Comparison of ENCODE assay signal across 12 cellular contexts in genomic region chr11:69442012-69442806, GRCh38. TPM values are rescaled to one million over a fixed set of nuclear protein-coding genes. Genes with fewer than 3 reads are reported as not detected.
DNase-seq lines count a peak whose midpoint lies in the region; TF ChIP-seq lines count a peak whose summit lies in the region.
"Had no signal": no experiment of that assay in that cellular context is flagged by ENCODE, and none has a peak within 500 bp of the region (broad histone marks: within the 10 kb centered on the region; RNA-seq: fewer than 3 reads in every experiment).

No MANE protein-coding gene starts in this region.

- H2AFZ ChIP-seq in Loucy (ENCODE audit: low read length) = no peak overlapping the region

- H3K27ac ChIP-seq in duodenal mucosa (ENCODE audit: low read depth, low read length) = peak overlapping the region; percentile 73

- no peaks in the 10 kb centered on the region for H3K36me3 Mint-ChIP-seq in neural crest cell (ENCODE audit: low read depth)
- H3K36me3 Mint-ChIP-seq in activated T-helper 1 cell treated with anti-CD3 and anti-CD28 coated beads, Interleukin-12 subunit alpha, Interleukin-12 subunit beta, Interleukin-2, Interleukin-4 antibody, amounts not matched to agents 30 ng/mL and 10 ng/mL and 1 ng/mL, durations not matched to agents 14 hours and 24 hours and 36 hours (ENCODE audit: low read depth) = no peaks in the 10 kb centered on the region

- peak overlapping the region; percentile 78 for H3K4me3 Mint-ChIP-seq in neural crest cell
- H3K4me3 Mint-ChIP-seq in activated T-helper 1 cell treated with anti-CD3 and anti-CD28 coated beads, Interleukin-12 subunit alpha, Interleukin-12 subunit beta, Interleukin-2, Interleukin-4 antibody, amounts not matched to agents 30 ng/mL and 10 ng/mL and 1 ng/mL, durations not matched to agents 14 hours and 24 hours and 36 hours = no peak overlapping the region
- H3K4me3 Mint-ChIP-seq: activated T-cell treated with anti-CD3 and anti-CD28 coated beads, Interleukin-2, amount 50 U/mL, for 24 hours had no signal

- no peaks in the 10 kb centered on the region for H3K9me2 ChIP-seq in Loucy (replicated peaks; ENCODE audit: low read depth, low read length)

- H3K27me3 Mint-ChIP-seq in neural crest cell (ENCODE audit: low read depth) = no peaks in the 10 kb centered on the region
- peaks cover 4% of the 10 kb centered on the region for H3K27me3 Mint-ChIP-seq in activated T-helper 1 cell treated with anti-CD3 and anti-CD28 coated beads, Interleukin-12 subunit alpha, Interleukin-12 subunit beta, Interleukin-2, Interleukin-4 antibody, amounts not matched to agents 30 ng/mL and 10 ng/mL and 1 ng/mL, durations not matched to agents 14 hours and 24 hours and 36 hours (ENCODE audit: insufficient read depth)

- H3K4me1 ChIP-seq in Loucy (ENCODE audit: insufficient read depth, low read length, poor library complexity, severe bottlenecking) (peaks cover 14% of the 10 kb centered on the region), duodenal mucosa (ENCODE audit: control insufficient read depth in 1 of 2, insufficient read depth in 2 of 2, low read length in 2 of 2) (peaks cover 21% of the 10 kb centered on the region in 2 donors)

- H4K20me1 ChIP-seq in Loucy (ENCODE audit: insufficient read depth, low read length, poor library complexity, severe bottlenecking) = no peaks in the 10 kb centered on the region

- peaks cover 62% of the 10 kb centered on the region for H3K4me1 Mint-ChIP-seq in neural crest cell
- H3K4me1 Mint-ChIP-seq in activated T-helper 1 cell treated with anti-CD3 and anti-CD28 coated beads, Interleukin-12 subunit alpha, Interleukin-12 subunit beta, Interleukin-2, Interleukin-4 antibody, amounts not matched to agents 30 ng/mL and 10 ng/mL and 1 ng/mL, durations not matched to agents 14 hours and 24 hours and 36 hours (ENCODE audit: low read depth) = peaks cover 7% of the 10 kb centered on the region

- H3K27me3 ChIP-seq in Loucy (ENCODE audit: insufficient read depth, low read length, poor library complexity, severe bottlenecking) (no peaks in the 10 kb centered on the region), duodenal mucosa (ENCODE audit: control insufficient read depth in 1 of 2, insufficient read depth in 2 of 2, low read length in 2 of 2) (no peaks in the 10 kb centered on the region)

- no peak for TF ChIP-seq POLR2A in lower leg skin (IDR thresholded peaks at IDR 0.05)

- TF ChIP-seq CTCF in Loucy (conservative IDR thresholded peaks at IDR 0.05; ENCODE audit: low read length) (peak; percentile 28; the same call in 1 of the 2 replicates), neural crest cell (conservative IDR thresholded peaks at IDR 0.05) (no peak), lower leg skin (IDR thresholded peaks at IDR 0.05) (no peak)

- H3K9me3 Mint-ChIP-seq in neural crest cell = no peaks in the 10 kb centered on the region
- no peaks in the 10 kb centered on the region for H3K9me3 Mint-ChIP-seq in activated T-helper 1 cell treated with anti-CD3 and anti-CD28 coated beads, Interleukin-12 subunit alpha, Interleukin-12 subunit beta, Interleukin-2, Interleukin-4 antibody, amounts not matched to agents 30 ng/mL and 10 ng/mL and 1 ng/mL, durations not matched to agents 14 hours and 24 hours and 36 hours
- H3K9me3 Mint-ChIP-seq: activated T-cell treated with anti-CD3 and anti-CD28 coated beads, Interleukin-2, amount 50 U/mL, for 24 hours had no signal

- WGBS in lower leg skin, 2 donors = 67 to 71% methylated on average over 10 of the region's 10 CpGs

- peak overlapping the region; percentile 94 for H3K27ac Mint-ChIP-seq in neural crest cell (ENCODE audit: unreplicated experiment)
- no peak overlapping the region for H3K27ac Mint-ChIP-seq in activated T-helper 1 cell treated with anti-CD3 and anti-CD28 coated beads, Interleukin-12 subunit alpha, Interleukin-12 subunit beta, Interleukin-2, Interleukin-4 antibody, amounts not matched to agents 30 ng/mL and 10 ng/mL and 1 ng/mL, durations not matched to agents 14 hours and 24 hours and 36 hours
- H3K27ac Mint-ChIP-seq: activated T-cell treated with anti-CD3 and anti-CD28 coated beads, Interleukin-2, amount 50 U/mL, for 24 hours had no signal

- H3K4me2 ChIP-seq in Loucy (ENCODE audit: low read depth, low read length, poor library complexity, severe bottlenecking) = peak overlapping the region; percentile 82

- H3K9me3 ChIP-seq in Loucy (ENCODE audit: insufficient read depth, low read depth, low read length) (no peaks in the 10 kb centered on the region), duodenal mucosa (ENCODE audit: control insufficient read depth in 1 of 2, low read length in 2 of 2) (no peaks in the 10 kb centered on the region)

- H3K4me3 ChIP-seq in Loucy (ENCODE audit: low read length, poor library complexity, severe bottlenecking) = no peak overlapping the region
- H3K4me3 ChIP-seq in duodenal mucosa (ENCODE audit: low read depth in 1 of 2, low read length in 2 of 2) = peak overlapping the region in 1 of 2 donors; percentile 15
- H3K4me3 ChIP-seq in lower leg skin (ENCODE audit: low read depth, poor library complexity, severe bottlenecking) = no peak overlapping the region

- H3K79me2 ChIP-seq in Loucy (ENCODE audit: insufficient read depth, low read length) = no peaks in the 10 kb centered on the region

- no peaks in the 10 kb centered on the region for H3K36me3 ChIP-seq in Loucy (ENCODE audit: insufficient read depth, low read length)
- no peaks in the 10 kb centered on the region for H3K36me3 ChIP-seq in duodenal mucosa (ENCODE audit: control insufficient read depth in 1 of 2, insufficient read depth in 2 of 2, low read length in 2 of 2)

- H3K9ac ChIP-seq in Loucy (ENCODE audit: low read depth, low read length, poor library complexity, severe bottlenecking) (no peak overlapping the region), duodenal mucosa (ENCODE audit: low read depth in 1 of 2, low read length in 2 of 2) (no peak overlapping the region)

- H3F3A ChIP-seq in Loucy (ENCODE audit: low read depth) = no peaks in the 10 kb centered on the region

- intact Hi-C loops in head of caudate nucleus (cut with DNase I) = loop anchor here (10.0 kb wide), 1 partner anchor 203 kb away; the partner anchor contains the start of gene CCND1
- intact Hi-C loops in lower leg skin (cut with DNase I; ENCODE audit: low total_unique reads) = no loop called here
- intact Hi-C loops in activated T-helper 1 cell treated with anti-CD3 and anti-CD28 coated beads, Interleukin-12 subunit alpha, Interleukin-12 subunit beta, Interleukin-2, Interleukin-4 antibody, amounts not matched to agents 30 ng/mL and 10 ng/mL and 1 ng/mL, durations not matched to agents 14 hours and 24 hours and 36 hours (cut with micrococcal nuclease) = loop anchor here (2.0 kb wide), 1 partner anchor 105 kb away; no protein-coding TSS in a partner anchor

- DNase-seq in AG08396 (ENCODE audit: low spot score) (peak; percentile 42), neural crest cell (ENCODE audit: low read depth, low spot score) (no peak), head of caudate nucleus (no peak), lower leg skin (ENCODE audit: low spot score in 2 of 2) (no peak), T1000 (lab: John Stamatoyannopoulos, UW) (no peak)
- no peak for DNase-seq in activated T-helper 1 cell treated with anti-CD3 and anti-CD28 coated beads, Interleukin-12 subunit alpha, Interleukin-12 subunit beta, Interleukin-2, Interleukin-4 antibody, amounts not matched to agents 30 ng/mL and 10 ng/mL and 1 ng/mL, durations not matched to agents 14 hours and 24 hours and 36 hours (ENCODE audit: low spot score)
- DNase-seq: activated T-cell treated with anti-CD3 and anti-CD28 coated beads, Interleukin-2, amount 50 U/mL, for 24 hours; COR-L47; NCI-H2029 treated with DMSO at 0.1 percent for 48 hours had no signal

RNA-seq across cellular contexts. Expression of gene LINC01488, which starts 39.3 kb away (rescaled TPM):
- total RNA-seq in neural crest cell = 0.11 TPM in 1 of 2 replicates, not detected in the other
- not detected for total RNA-seq in lower leg skin
- not detected in 2 replicates for total RNA-seq in activated T-helper 1 cell treated with anti-CD3 and anti-CD28 coated beads, Interleukin-12 subunit alpha, Interleukin-12 subunit beta, Interleukin-2, Interleukin-4 antibody, amounts not matched to agents 30 ng/mL and 10 ng/mL and 1 ng/mL, durations not matched to agents 14 hours and 24 hours and 36 hours
- total RNA-seq: temporal lobe had no signal
